In genomic region chr16:106623-107324, GRCh38 we compare ENCODE assay signal across 8 cellular contexts. TPM values are rescaled to one million over a fixed set of nuclear protein-coding genes. Genes with fewer than 3 reads are reported as not detected.
DNase-seq lines count a peak whose midpoint lies in the region; ATAC-seq, FAIRE-seq and TF ChIP-seq lines count a peak whose summit lies in the region.

No MANE protein-coding gene starts in this region.

- no peak for TF ChIP-seq EP300 in K562 (IDR thresholded peaks at IDR 0.05; ENCODE audit: low read length)

- H3K27me3 ChIP-seq in K562 (ENCODE audit: control insufficient read depth in 2 of 2, insufficient read depth in 2 of 2, low read length in 2 of 2) (no peaks in the 10 kb centered on the region), iPS DF 6.9 (ENCODE audit: control insufficient read depth, insufficient read depth, low read length) (no peaks in the 10 kb centered on the region)

- TF ChIP-seq POLR2A in K562 (conservative IDR thresholded peaks at IDR 0.05), result no peak

- TF ChIP-seq CTCF in K562 (IDR thresholded peaks at IDR 0.05 in 2 of 3, conservative IDR thresholded peaks at IDR 0.05 in 1 of 3; ENCODE audit: insufficient read depth in 2 of 3, low read depth in 1 of 3, low read length in 3 of 3), result peak; percentile 86 to 94 (median 88)

- H3K4me1 ChIP-seq in K562 (replicated peaks in 1 of 2; ENCODE audit: control insufficient read depth in 2 of 2, insufficient read depth in 2 of 2, low read length in 2 of 2), result peaks cover 29 to 50% of the 10 kb centered on the region in 2 experiments; a peak in 4 of 5 replicates
- no peaks in the 10 kb centered on the region for H3K4me1 ChIP-seq in iPS DF 6.9 (ENCODE audit: control insufficient read depth, insufficient read depth, low read length)

- in situ Hi-C loops in K562 (cut with MboI), result loop anchor here (5.0 kb wide), 1 partner anchor 76 kb away; the partner anchor contains the start of gene HBQ1

- H3K27ac ChIP-seq in K562 (ENCODE audit: extremely low read depth, low read depth, low read length) (peak overlapping the region; percentile 23; the same call in 2 of the 3 replicates), iPS DF 6.9 (ENCODE audit: low read length) (no peak overlapping the region)

- TF ChIP-seq RAD21 in K562 (CRISPR knock-in tag; conservative IDR thresholded peaks at IDR 0.05 in 1 of 2, IDR thresholded peaks at IDR 0.05 in 1 of 2), result peak; percentile 87 to 95

- H3K9ac ChIP-seq in K562 (ENCODE audit: insufficient read depth in 1 of 2, low read depth in 2 of 2, low read length in 2 of 2), result peak overlapping the region; percentile 29 to 77; a peak in 2 of 4 replicates

- ATAC-seq in K562 (peak; percentile 85), GM19328 (IDR thresholded peaks at IDR 0.05; ENCODE audit: unreplicated experiment) (no peak)

- BruUV-seq in K562 (replicated peaks; lab: Mats Ljungman, UMichigan), result no TSS peak

- H3K4me3 ChIP-seq in K562 (no peak overlapping the region), iPS DF 6.9 (ENCODE audit: low read length) (no peak overlapping the region)

- H3K79me2 ChIP-seq in K562 (ENCODE audit: control insufficient read depth, insufficient read depth, low read length), result peaks cover 10% of the 10 kb centered on the region; the same call in 1 of the 3 replicates

- H2AFZ ChIP-seq in K562 (ENCODE audit: low read depth, low read length), result no peak overlapping the region; the same call in 1 of the 2 replicates

- peaks cover 54% of the 10 kb centered on the region; the same call in 2 of the 3 replicates for H3K36me3 ChIP-seq in K562 (ENCODE audit: control insufficient read depth, insufficient read depth, low read length)
- H3K36me3 ChIP-seq in iPS DF 6.9 (ENCODE audit: control insufficient read depth, insufficient read depth, low read length), result no peaks in the 10 kb centered on the region

- H3K9me3 ChIP-seq in K562 (replicated peaks; ENCODE audit: control insufficient read depth, insufficient read depth, low read depth, low read length) (no peaks in the 10 kb centered on the region), iPS DF 6.9 (ENCODE audit: control insufficient read depth, insufficient read depth, low read length) (no peaks in the 10 kb centered on the region)

- 15% methylated on average over 6 of the region's 6 CpGs for WGBS in K562 (ENCODE audit: insufficient coverage, low coverage, missing lambda C conversion rate)
- no CpG with 5 or more reads among the region's 6 CpGs for WGBS in iPS DF 6.9 (ENCODE audit: insufficient coverage, insufficient read length)

- POLR2A ChIA-PET in K562 (lab: Yijun Ruan, JAX), result interaction anchor here (0.6 to 1.3 kb wide), 11 partner anchors 9 to 76 kb away, joined by 3 to 10 read pairs (median 3); partner anchors contain the start of gene MPG

- H3K9me1 ChIP-seq in K562 (ENCODE audit: control insufficient read depth, insufficient read depth, low read length), result no peaks in the 10 kb centered on the region

- peak overlapping the region; percentile 43; the same call in 1 of the 2 replicates for H3K4me2 ChIP-seq in K562 (ENCODE audit: insufficient read depth, low read length)

- DNase-seq in activated CD4-positive, CD25-positive, alpha-beta regulatory T cell (lab: John Stamatoyannopoulos, UW), result peak in 3 of 4 experiments; percentile 8 to 25 (median 17)
- no peak for DNase-seq in activated CD4-positive, CD25-positive, alpha-beta regulatory T cell treated with anti-CD3 and anti-CD28 coated beads, Interleukin-2, amount 50 U/mL, for 72 hours
- DNase-seq in NCI-H187 treated with DMSO at 0.1 percent for 48 hours (lab: John Stamatoyannopoulos, UW), result peak; percentile 49
- DNase-seq in T-helper 9 cell, result peak; percentile 23
- peak; percentile 55 to 91 (median 66) for DNase-seq in K562 (ENCODE audit: extremely low read depth in 1 of 4, low spot score in 3 of 4)
- DNase-seq in iPS DF 6.9 (ENCODE audit: low read depth, low spot score), result peak; percentile 58
- peak; percentile 32 for DNase-seq in stimulated activated CD4-positive, alpha-beta T cell treated with anti-CD3 and anti-CD28 coated beads, Interleukin-12 subunit alpha, Interleukin-12 subunit beta, amount 100 ng/mL, for 4 hours

- intact Hi-C loops in K562 (cut with micrococcal nuclease), result loop anchor here (2.0 kb wide), 1 partner anchor 74 kb away; the partner anchor contains the start of gene HBQ1

- CTCF ChIA-PET in K562 (lab: Yijun Ruan, JAX; ENCODE audit: low intra/inter-chr PET ratio), result interaction anchor here (0.7 to 2.7 kb wide), 4 partner anchors 41 to 256 kb away, joined by 3 to 42 read pairs (median 4); partner anchors contain the start of gene HBQ1

- H4K20me1 ChIP-seq in K562 (replicated peaks; ENCODE audit: control insufficient read depth, insufficient read depth, low read length), result no peaks in the 10 kb centered on the region

- peak; percentile 99 for FAIRE-seq in K562 (lab: Jason Lieb, UNC)

RNA-seq across cellular contexts. Expression of gene MPG, which starts 28.7 kb away (rescaled TPM):
- 6.3 and 35.1 TPM in 2 replicates for total RNA-seq in K562 (2011; cell fraction: chromatin; rRNA removed; ENCODE audit: low replicate concordance)
- 52.2 and 54.0 TPM in 2 replicates for total RNA-seq in K562 (2011; cell fraction: nucleolus; rRNA removed)
- 26.0 and 30.7 TPM in 2 replicates for total RNA-seq in K562 (2011; cell fraction: nucleoplasm; rRNA removed)
- 192 and 226 TPM in 2 replicates for total RNA-seq in K562 (2014; rRNA removed)
- 5.0 and 6.1 TPM in 2 replicates for total RNA-seq in K562 (2014; rRNA removed; fragmentation: Illumina TruSeq; extraction: Trizol)
- total RNA-seq in K562 (2015; rRNA removed; fragmentation: Illumina TruSeq; extraction: Trizol), result 47.1 and 52.8 TPM in 2 replicates
- total RNA-seq in K562 (2021), result 80.1 and 81.9 TPM in 2 replicates
- polyA plus RNA-seq in K562 (2011; rRNA removed), result 36.2 and 52.2 TPM in 2 replicates
- 102 and 222 TPM in 2 replicates for polyA plus RNA-seq in K562 (2011; cell fraction: cytosol; rRNA removed)
- 38.8 and 51.3 TPM in 2 replicates for polyA plus RNA-seq in K562 (2011; cell fraction: nucleus; rRNA removed)
- polyA plus RNA-seq in K562 (2012), result 46.7 and 91.8 TPM in 2 replicates
- 21.1 and 55.2 TPM in 2 replicates for polyA plus RNA-seq in K562 (2014; fragmentation: Illumina TruSeq; extraction: Trizol)
- 1 to 10 TPM in 1 of 2 experiments, under 1 TPM in 1; 0.42 to 2.2 TPM for polyA plus RNA-seq in K562 (2014; fragmentation: Nextera tagmentation; extraction: Ambion mirVana)
- polyA plus RNA-seq in K562 (2014; rRNA removed), result 138 and 214 TPM in 2 replicates
- polyA minus RNA-seq in K562 (2011; rRNA and poly(A)+ RNA removed), result 5.7 and 7.4 TPM in 2 replicates
- polyA minus RNA-seq in K562 (2011; cell fraction: cytosol; rRNA and poly(A)+ RNA removed), result 34.4 and 54.7 TPM in 2 replicates
- polyA minus RNA-seq in K562 (2011; cell fraction: nucleus; rRNA and poly(A)+ RNA removed), result 15.9 and 16.8 TPM in 2 replicates

RNA-seq across cellular contexts. Expression of gene NPRL3, which starts 31.7 kb away (rescaled TPM):
- total RNA-seq in K562 (2011; cell fraction: chromatin; rRNA removed; ENCODE audit: low replicate concordance), result 75.3 and 210 TPM in 2 replicates
- total RNA-seq in K562 (2011; cell fraction: nucleolus; rRNA removed), result 101 and 104 TPM in 2 replicates
- total RNA-seq in K562 (2011; cell fraction: nucleoplasm; rRNA removed), result 79.9 and 94.8 TPM in 2 replicates
- total RNA-seq in K562 (2014; rRNA removed) (8.4 and 10.9 TPM in 2 replicates), K562 (2014; rRNA removed; fragmentation: Illumina TruSeq; extraction: Trizol) (3.7 and 5.6 TPM in 2 replicates), K562 (2015; rRNA removed; fragmentation: Illumina TruSeq; extraction: Trizol) (4.4 and 7.9 TPM in 2 replicates), K562 (2021) (51.0 and 53.6 TPM in 2 replicates)
- polyA plus RNA-seq in K562 (2011; rRNA removed) (9.7 and 26.3 TPM in 2 replicates), K562 (2014; fragmentation: Illumina TruSeq; extraction: Trizol) (38.9 and 54.1 TPM in 2 replicates), K562 (2014; fragmentation: Nextera tagmentation; extraction: Ambion mirVana) (1 to 10 TPM in 1 of 2 experiments, under 1 TPM in 1; 0.92 to 1.0 TPM), K562 (2014; rRNA removed) (18.8 and 19.1 TPM in 2 replicates)
- polyA plus RNA-seq in K562 (2011; cell fraction: cytosol; rRNA removed), result 14.6 and 15.5 TPM in 2 replicates
- 49.9 and 59.5 TPM in 2 replicates for polyA plus RNA-seq in K562 (2011; cell fraction: nucleus; rRNA removed)
- 44.9 and 60.8 TPM in 2 replicates for polyA plus RNA-seq in K562 (2012)
- 13.2 and 14.2 TPM in 2 replicates for polyA minus RNA-seq in K562 (2011; rRNA and poly(A)+ RNA removed)
- polyA minus RNA-seq in K562 (2011; cell fraction: cytosol; rRNA and poly(A)+ RNA removed), result 29.3 and 41.0 TPM in 2 replicates
- polyA minus RNA-seq in K562 (2011; cell fraction: nucleus; rRNA and poly(A)+ RNA removed), result 20.2 and 31.7 TPM in 2 replicates

RNA-seq across cellular contexts. Expression of gene RHBDF1, which starts 34.3 kb away (rescaled TPM):
- total RNA-seq in K562 (2011; cell fraction: chromatin; rRNA removed; ENCODE audit: low replicate concordance), result 63.2 and 128 TPM in 2 replicates
- 70.9 and 80.0 TPM in 2 replicates for total RNA-seq in K562 (2011; cell fraction: nucleolus; rRNA removed)
- 60.5 TPM in 2 replicates for total RNA-seq in K562 (2011; cell fraction: nucleoplasm; rRNA removed)
- 4.5 and 5.9 TPM in 2 replicates for total RNA-seq in K562 (2014; rRNA removed)
- total RNA-seq in K562 (2014; rRNA removed; fragmentation: Illumina TruSeq; extraction: Trizol), result 1.2 and 1.3 TPM in 2 replicates
- 1.2 and 1.6 TPM in 2 replicates for total RNA-seq in K562 (2015; rRNA removed; fragmentation: Illumina TruSeq; extraction: Trizol)
- 6.9 and 7.1 TPM in 2 replicates for total RNA-seq in K562 (2021)
- 8.2 and 20.0 TPM in 2 replicates for polyA plus RNA-seq in K562 (2011; rRNA removed)
- polyA plus RNA-seq in K562 (2011; cell fraction: cytosol; rRNA removed), result 9.3 and 10.9 TPM in 2 replicates
- polyA plus RNA-seq in K562 (2011; cell fraction: nucleus; rRNA removed), result 210 and 244 TPM in 2 replicates
- 3.0 and 13.0 TPM in 2 replicates for polyA plus RNA-seq in K562 (2012)
- 4.2 and 5.5 TPM in 2 replicates for polyA plus RNA-seq in K562 (2014; fragmentation: Illumina TruSeq; extraction: Trizol)
- 1 to 10 TPM; 1.0 to 2.0 TPM for polyA plus RNA-seq in K562 (2014; fragmentation: Nextera tagmentation; extraction: Ambion mirVana)
- polyA plus RNA-seq in K562 (2014; rRNA removed), result 6.0 and 6.9 TPM in 2 replicates
- 2.7 and 4.6 TPM in 2 replicates for polyA minus RNA-seq in K562 (2011; rRNA and poly(A)+ RNA removed)
- 3.7 and 10.0 TPM in 2 replicates for polyA minus RNA-seq in K562 (2011; cell fraction: cytosol; rRNA and poly(A)+ RNA removed)
- polyA minus RNA-seq in K562 (2011; cell fraction: nucleus; rRNA and poly(A)+ RNA removed), result 15.8 and 22.8 TPM in 2 replicates

RNA-seq across cellular contexts. Expression of gene HBZ, which starts 45.7 kb away (rescaled TPM):
- 24.8 and 31.8 TPM in 2 replicates for total RNA-seq in K562 (2011; cell fraction: chromatin; rRNA removed; ENCODE audit: low replicate concordance)
- 215 and 289 TPM in 2 replicates for total RNA-seq in K562 (2011; cell fraction: nucleolus; rRNA removed)
- total RNA-seq in K562 (2011; cell fraction: nucleoplasm; rRNA removed), result 142 and 150 TPM in 2 replicates
- total RNA-seq in K562 (2014; rRNA removed) (207 and 227 TPM in 2 replicates), K562 (2014; rRNA removed; fragmentation: Illumina TruSeq; extraction: Trizol) (35.6 and 63.2 TPM in 2 replicates), K562 (2015; rRNA removed; fragmentation: Illumina TruSeq; extraction: Trizol) (53.5 and 58.0 TPM in 2 replicates), K562 (2021) (480 and 495 TPM in 2 replicates)
- polyA plus RNA-seq in K562 (2011; rRNA removed) (610 and 640 TPM in 2 replicates), K562 (2014; fragmentation: Illumina TruSeq; extraction: Trizol) (101 and 278 TPM in 2 replicates), K562 (2014; fragmentation: Nextera tagmentation; extraction: Ambion mirVana) (100 to 1,000 TPM in 1 of 2 experiments, 10 to 100 TPM in 1; 80.7 to 113 TPM), K562 (2014; rRNA removed) (365 and 410 TPM in 2 replicates)
- 883 and 4,551 TPM in 2 replicates for polyA plus RNA-seq in K562 (2011; cell fraction: cytosol; rRNA removed)
- polyA plus RNA-seq in K562 (2011; cell fraction: nucleus; rRNA removed), result 162 and 437 TPM in 2 replicates
- polyA plus RNA-seq in K562 (2012), result 135 and 513 TPM in 2 replicates
- polyA minus RNA-seq in K562 (2011; rRNA and poly(A)+ RNA removed), result 45.2 and 140 TPM in 2 replicates
- 516 and 634 TPM in 2 replicates for polyA minus RNA-seq in K562 (2011; cell fraction: cytosol; rRNA and poly(A)+ RNA removed)
- polyA minus RNA-seq in K562 (2011; cell fraction: nucleus; rRNA and poly(A)+ RNA removed), result 180 and 270 TPM in 2 replicates

RNA-seq across cellular contexts. Expression of gene SNRNP25, which starts 53.1 kb away (rescaled TPM):
- total RNA-seq in K562 (2011; cell fraction: chromatin; rRNA removed; ENCODE audit: low replicate concordance), result 58.7 and 108 TPM in 2 replicates
- 59.2 and 64.4 TPM in 2 replicates for total RNA-seq in K562 (2011; cell fraction: nucleolus; rRNA removed)
- total RNA-seq in K562 (2011; cell fraction: nucleoplasm; rRNA removed), result 61.2 and 70.4 TPM in 2 replicates
- 176 and 178 TPM in 2 replicates for total RNA-seq in K562 (2014; rRNA removed)
- total RNA-seq in K562 (2014; rRNA removed; fragmentation: Illumina TruSeq; extraction: Trizol), result 78.8 and 107 TPM in 2 replicates
- total RNA-seq in K562 (2015; rRNA removed; fragmentation: Illumina TruSeq; extraction: Trizol), result 106 and 108 TPM in 2 replicates
- 123 and 124 TPM in 2 replicates for total RNA-seq in K562 (2021)
- polyA plus RNA-seq in K562 (2011; rRNA removed), result 116 and 117 TPM in 2 replicates
- 102 and 106 TPM in 2 replicates for polyA plus RNA-seq in K562 (2011; cell fraction: cytosol; rRNA removed)
- 107 and 113 TPM in 2 replicates for polyA plus RNA-seq in K562 (2011; cell fraction: nucleus; rRNA removed)
- 70.9 and 149 TPM in 2 replicates for polyA plus RNA-seq in K562 (2012)
- 103 and 132 TPM in 2 replicates for polyA plus RNA-seq in K562 (2014; fragmentation: Illumina TruSeq; extraction: Trizol)
- polyA plus RNA-seq in K562 (2014; fragmentation: Nextera tagmentation; extraction: Ambion mirVana), result 10 to 100 TPM; 59.0 to 61.5 TPM
- polyA plus RNA-seq in K562 (2014; rRNA removed), result 122 and 154 TPM in 2 replicates
- 48.3 and 52.8 TPM in 2 replicates for polyA minus RNA-seq in K562 (2011; rRNA and poly(A)+ RNA removed)
- polyA minus RNA-seq in K562 (2011; cell fraction: cytosol; rRNA and poly(A)+ RNA removed), result 20.9 and 31.3 TPM in 2 replicates
- polyA minus RNA-seq in K562 (2011; cell fraction: nucleus; rRNA and poly(A)+ RNA removed), result 18.3 and 31.3 TPM in 2 replicates
